ENCODE assay signal across 1 cellular context in the genomic region with DNA sequence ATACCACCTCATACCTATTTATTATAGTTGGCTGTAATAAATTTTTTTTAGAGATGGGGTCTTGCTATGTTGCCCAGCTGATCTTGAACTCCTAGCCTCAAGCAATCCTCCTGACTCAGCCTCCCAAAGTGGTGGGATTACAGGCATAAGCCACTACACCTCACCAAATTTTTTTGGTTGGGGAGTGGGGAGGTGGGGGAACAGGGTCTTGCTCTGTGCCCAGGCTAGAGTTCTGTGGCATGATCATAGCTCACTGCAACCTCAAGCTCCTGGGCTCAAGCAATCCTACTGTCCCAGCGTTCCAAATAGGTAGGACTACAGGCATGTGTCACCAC.
TF ChIP-seq lines count a peak whose summit lies in the region.

No MANE protein-coding gene starts in this region.

TF ChIP-seq in K562, 482 proteins besides CTCF, POLR2A, EP300 and RAD21:
- TF ChIP-seq ZNF121 (CRISPR knock-in tag; conservative IDR thresholded peaks at IDR 0.05) (peak; percentile 78), RB1 (IDR thresholded peaks at IDR 0.05; ENCODE audit: low read depth) (no peak), PML (IDR thresholded peaks at IDR 0.05; ENCODE audit: low read length) (no peak)
